In the genomic region with DNA sequence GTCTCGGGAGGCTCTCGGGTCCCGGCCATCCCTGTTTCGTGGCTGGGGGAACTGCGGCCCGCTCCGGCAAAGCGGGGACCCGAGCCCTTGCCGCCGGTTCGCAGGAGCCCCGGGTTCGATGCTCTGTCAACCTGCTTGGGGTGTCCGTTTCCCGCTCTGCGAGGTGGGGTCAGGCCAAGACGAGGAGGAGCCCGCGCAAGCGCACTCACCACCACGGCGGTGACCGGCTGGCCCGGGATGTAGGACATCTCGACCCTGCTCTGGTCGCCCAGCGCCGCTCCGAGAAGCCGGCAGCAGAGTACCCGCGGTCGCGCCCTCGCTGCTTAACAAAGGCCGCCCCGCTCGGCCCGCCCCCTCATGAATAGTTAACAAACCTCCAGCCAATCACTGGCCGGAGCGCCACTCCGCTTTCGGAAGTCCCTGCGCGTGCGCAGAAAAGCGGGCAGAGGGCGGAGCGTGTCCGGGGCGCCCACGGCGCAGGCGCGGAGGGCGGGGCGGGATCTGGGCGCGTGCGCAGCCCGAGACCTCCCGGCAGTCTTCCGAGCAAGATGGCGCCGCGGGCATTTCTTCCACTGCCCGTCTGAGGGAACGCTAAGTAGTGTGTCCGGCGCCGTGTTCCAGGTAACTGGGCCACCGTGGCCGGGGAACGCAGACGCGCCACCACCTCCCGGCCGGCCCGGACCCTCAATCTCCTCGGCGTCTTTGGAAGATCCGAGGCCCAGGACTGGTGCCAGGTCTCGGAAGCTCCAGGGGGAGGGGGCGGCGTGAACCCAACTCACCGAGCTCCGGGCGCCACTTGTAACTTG, we compare ENCODE assay signal across 8 cellular contexts. TPM values are rescaled to one million over a fixed set of nuclear protein-coding genes. Genes with fewer than 3 reads are reported as not detected.
A peak's percentile ranks its signal among the peaks of the same experiment; 100 is the strongest.
DNase-seq lines count a peak whose midpoint lies in the region; ATAC-seq, FAIRE-seq and TF ChIP-seq lines count a peak whose summit lies in the region.

A gene (plus strand): TSS at position 534 of the 806 bp plus-strand sequence. CDS start 335 bp downstream, outside the sequence.
A gene with protein sequence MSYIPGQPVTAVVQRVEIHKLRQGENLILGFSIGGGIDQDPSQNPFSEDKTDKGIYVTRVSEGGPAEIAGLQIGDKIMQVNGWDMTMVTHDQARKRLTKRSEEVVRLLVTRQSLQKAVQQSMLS (minus strand): TSS at position 300 of the 806 bp plus-strand sequence. CDS start 52 bp downstream, at position 248.

- H2BK15ac ChIP-seq in H1 (ENCODE audit: low read length) = peak within 1 kb of the TSS; percentile 72

- H3K23ac ChIP-seq in H1 (ENCODE audit: insufficient read length) = no peak within 1 kb of the TSS

- DNase-seq in COLO668 (lab: John Stamatoyannopoulos, UW; ENCODE audit: unreplicated experiment) (peak; percentile 97), HTR-8/SVneo (ENCODE audit: insufficient read length, low spot score) (peak; percentile 99), NOMO-1 treated with dmso at 0.1 percent for 144 hours (lab: John Stamatoyannopoulos, UW; ENCODE audit: unreplicated experiment) (peak; percentile 94), H1 (ENCODE audit: low read depth in 1 of 2, low spot score in 2 of 2) (peak; percentile 95 to 100), memory B cell (ENCODE audit: low spot score in 2 of 2) (peak; percentile 99 to 100)
- DNase-seq in activated CD8-positive, alpha-beta memory T cell treated with anti-CD3 and anti-CD28 coated beads for 48 hours (ENCODE audit: low read depth in 2 of 3, low spot score in 2 of 3) = peak; percentile 98 to 100 (median 99)
- peak; percentile 94 for DNase-seq in stimulated activated CD8-positive, alpha-beta memory T cell treated with anti-CD3 and anti-CD28 coated beads, Interleukin-12 subunit alpha, Interleukin-12 subunit beta, amount 100 ng/mL, for 24 hours (ENCODE audit: extremely low read depth)

- H2BK120ac ChIP-seq in H1 (replicated peaks; ENCODE audit: low read depth, low read length) = no peak within 1 kb of the TSS

- H3K4me1 Mint-ChIP-seq in memory B cell = peaks cover 21% of the 10 kb centered on the region

- H3K27ac ChIP-seq in H1 (ENCODE audit: low read depth, low read length) = peak within 1 kb of the TSS; percentile 90

- TF ChIP-seq EP300 in H1 (IDR thresholded peaks at IDR 0.05; ENCODE audit: borderline replicate concordance in 1 of 2, low read depth in 2 of 2, low read length in 2 of 2) = no peak

- peak within 1 kb of the TSS; percentile 81; the same call in 1 of the 2 replicates for H2BK5ac ChIP-seq in H1 (ENCODE audit: low read depth, low read length)

- peak within 1 kb of the TSS; percentile 97 for H3K27ac Mint-ChIP-seq in memory B cell

- H4K91ac ChIP-seq in H1 (replicated peaks; ENCODE audit: insufficient read length, low read length) = peak within 1 kb of the TSS; percentile 80

- no peaks in the 10 kb centered on the region; a peak in 1 of 8 replicates for H3K36me3 ChIP-seq in H1 (ENCODE audit: control insufficient read depth in 2 of 4, insufficient read depth in 4 of 4, low read length in 3 of 4)

- H3K4me1 ChIP-seq in H1 (replicated peaks in 1 of 4; ENCODE audit: control insufficient read depth in 3 of 4, insufficient read depth in 4 of 4, low read length in 3 of 4) = peaks cover 3 to 7% (median 5%) of the 10 kb centered on the region in 4 experiments

- peaks cover 3 to 28% of the 10 kb centered on the region in 2 experiments; a peak in 3 of 4 replicates for H3K79me2 ChIP-seq in H1 (ENCODE audit: control insufficient read depth in 1 of 2, insufficient read depth in 2 of 2, low read length in 2 of 2)

- peak within 1 kb of the TSS; percentile 99 for H4K8ac ChIP-seq in H1 (ENCODE audit: extremely low read depth, insufficient read depth, low read length)

- WGBS in H1 (ENCODE audit: extremely low coverage in 1 of 2, insufficient coverage in 1 of 2, insufficient read length in 1 of 2, insufficient replicate concordance in 2 of 2, low coverage in 1 of 2, low lambda C conversion rate in 2 of 2, missing lambda C conversion rate in 1 of 2), 2 experiments = 1% methylated on average over 64 of the region's 89 CpGs; no CpG with 5 or more reads in 1 of the 2 experiments

- peaks cover 12% of the 10 kb centered on the region for H3K79me1 ChIP-seq in H1 (ENCODE audit: low read depth, low read length)

- no peak for TF ChIP-seq RAD21 in H1 (IDR thresholded peaks at IDR 0.05 in 1 of 2, conservative IDR thresholded peaks at IDR 0.05 in 1 of 2; ENCODE audit: low read depth in 2 of 2, low read length in 2 of 2)

- H3K14ac ChIP-seq in H1 (ENCODE audit: insufficient read length) = no peak within 1 kb of the TSS

- H3K9ac ChIP-seq in H1 (replicated peaks in 1 of 4; ENCODE audit: extremely low read depth in 1 of 4, low read depth in 3 of 4, low read length in 3 of 4) = peak within 1 kb of the TSS; percentile 91 to 95 (median 93)

- CTCF ChIA-PET in H1 (lab: Charles Lee; ENCODE audit: partially characterized antibody) = interaction anchor here (1.0 to 2.0 kb wide), 3 partner anchors 11 to 55 kb away, joined by 3 to 7 read pairs (median 6); no protein-coding TSS in a partner anchor

- H2AFZ ChIP-seq in H1 (ENCODE audit: low read length) = no peak within 1 kb of the TSS

- peak within 1 kb of the TSS; percentile 98 for H3K4me3 Mint-ChIP-seq in memory B cell

- peak within 1 kb of the TSS; percentile 93 to 97 for H3K4me2 ChIP-seq in H1 (ENCODE audit: insufficient read depth in 1 of 2, low read depth in 2 of 2, low read length in 2 of 2)

- H3K23me2 ChIP-seq in H1 (ENCODE audit: low read depth, low read length) = peaks cover 12% of the 10 kb centered on the region; the same call in 1 of the 2 replicates

- POLR2A ChIA-PET in H1 (lab: Charles Lee; ENCODE audit: partially characterized antibody) = interaction anchor here (0.7 to 12.7 kb wide), 13 partner anchors 10 to 632 kb away, joined by 3 to 194 read pairs (median 6); a partner anchor contains a TSS

- peaks cover 5% of the 10 kb centered on the region for H3K36me3 Mint-ChIP-seq in memory B cell

- ATAC-seq in GM21360 (IDR thresholded peaks at IDR 0.05; ENCODE audit: unreplicated experiment) (peak; percentile 87), memory B cell (ENCODE audit: low read depth) (peak; percentile 90)

- no peaks in the 10 kb centered on the region for H3K27me3 ChIP-seq in H1 (replicated peaks in 1 of 4; ENCODE audit: control insufficient read depth in 3 of 4, extremely low read depth in 1 of 4, insufficient read depth in 3 of 4, low read length in 3 of 4)

- no peak within 1 kb of the TSS for H2AK5ac ChIP-seq in H1 (ENCODE audit: low read depth, low read length)

- no peaks in the 10 kb centered on the region for H3K9me3 ChIP-seq in H1 (ENCODE audit: insufficient read depth in 2 of 2, low read depth in 1 of 2, low read length in 1 of 2)

- peak; percentile 88 to 91 for TF ChIP-seq POLR2A in H1 (IDR thresholded peaks at IDR 0.05; ENCODE audit: control extremely low read depth in 1 of 2, low read depth in 2 of 2, low read length in 2 of 2)

- peak; percentile 98 for FAIRE-seq in HTR-8/SVneo (lab: Jason Lieb, UNC)
- peak; percentile 58 for FAIRE-seq in H1 (lab: Jason Lieb, UNC)

- no peak for TF ChIP-seq CTCF in H1 (IDR thresholded peaks at IDR 0.05; ENCODE audit: control extremely low read depth in 1 of 3, insufficient read depth in 1 of 3, low read depth in 1 of 3, low read length in 3 of 3)

- peak within 1 kb of the TSS; percentile 81 for H3K4ac ChIP-seq in H1 (replicated peaks; ENCODE audit: insufficient read length, low read depth, low read length)

- H3K27me3 Mint-ChIP-seq in memory B cell = no peaks in the 10 kb centered on the region

- H3K9me3 Mint-ChIP-seq in memory B cell = no peaks in the 10 kb centered on the region

- peak within 1 kb of the TSS; percentile 79 to 94 (median 84) for H3K4me3 ChIP-seq in H1 (ENCODE audit: extremely low read depth in 1 of 4, insufficient read depth in 2 of 4, low read depth in 3 of 4, low read length in 4 of 4)

- H2BK12ac ChIP-seq in H1 (ENCODE audit: low read depth, low read length) = 0 out of 2 replicates have a peak within 1 kb of the TSS, but pooled peaks have one; percentile 27

- H4K20me1 ChIP-seq in H1 (replicated peaks in 1 of 2; ENCODE audit: control insufficient read depth in 1 of 2, insufficient read depth in 2 of 2, low read length in 2 of 2) = peaks cover 0 to 7% of the 10 kb centered on the region in 2 experiments

- peak within 1 kb of the TSS; percentile 88 for H3K56ac ChIP-seq in H1 (replicated peaks; ENCODE audit: insufficient read length, low read depth, low read length)

- peak within 1 kb of the TSS; percentile 60 for H3K18ac ChIP-seq in H1 (ENCODE audit: extremely low read depth, low read length)

- H4K5ac ChIP-seq in H1 (ENCODE audit: insufficient read length, low read depth, low read length) = peak within 1 kb of the TSS; percentile 83

- H2BK20ac ChIP-seq in H1 (ENCODE audit: low read length) = no peak within 1 kb of the TSS

TF ChIP-seq in H1, 55 proteins besides CTCF, POLR2A, EP300 and RAD21 (continues in another document):
- TF ChIP-seq NRF1 (IDR thresholded peaks at IDR 0.05; ENCODE audit: low read depth, low read length) (peak; percentile 98), SRF (IDR thresholded peaks at IDR 0.05; ENCODE audit: low read depth, low read length) (no peak), TEAD4 (IDR thresholded peaks at IDR 0.05; ENCODE audit: low read depth, low read length) (0 out of 2 replicates have a peak, but pooled peaks have one; percentile 10), POLR2AphosphoS5 (IDR thresholded peaks at IDR 0.05; ENCODE audit: low read depth, low read length) (peak; percentile 84), PHF8 (conservative IDR thresholded peaks at IDR 0.05; ENCODE audit: low read depth, low read length) (peak; percentile 92), KDM5A (IDR thresholded peaks at IDR 0.05; ENCODE audit: low read length) (peak; percentile 79)

RNA-seq across cellular contexts. Expression of the first gene that starts in this region (rescaled TPM):
- total RNA-seq in H1 (2021; fragmentation: NEBNext Ultra II Directional; extraction: Animal tissue kit (Norgen Biotek cat#: 25700)) = 81.5 and 86.5 TPM in 2 replicates
- polyA plus RNA-seq in H1 (2011; rRNA removed) = 193 and 201 TPM in 2 replicates
- polyA plus RNA-seq in H1 (2011; cell fraction: cytosol; rRNA removed) = 142 TPM
- polyA plus RNA-seq in H1 (2011; cell fraction: nucleus; rRNA removed) = 66.9 TPM
- polyA plus RNA-seq in H1 (2012, experiment 1 of 2) = 63.1 to 87.1 TPM (median 69.6 TPM) in 4 replicates
- polyA plus RNA-seq in H1 (2012, experiment 2 of 2) = 188 TPM
- polyA plus RNA-seq in H1 (2013, experiment 1 of 2) = 195 TPM
- 204 TPM for polyA plus RNA-seq in H1 (2013, experiment 2 of 2)
- polyA minus RNA-seq in H1 (2011; rRNA and poly(A)+ RNA removed) = 7.8 and 11.7 TPM in 2 replicates
- polyA minus RNA-seq in H1 (2011; cell fraction: cytosol; rRNA and poly(A)+ RNA removed) = 45.8 TPM
- 29.2 TPM for polyA minus RNA-seq in H1 (2011; cell fraction: nucleus; rRNA and poly(A)+ RNA removed)

RNA-seq across cellular contexts. Expression of the second gene that starts in this region (rescaled TPM):
- total RNA-seq in H1 (2021; fragmentation: NEBNext Ultra II Directional; extraction: Animal tissue kit (Norgen Biotek cat#: 25700)) = 81.8 and 83.5 TPM in 2 replicates
- polyA plus RNA-seq in H1 (2011; rRNA removed) = 65.3 and 87.8 TPM in 2 replicates
- polyA plus RNA-seq in H1 (2011; cell fraction: cytosol; rRNA removed) = 57.7 TPM
- polyA plus RNA-seq in H1 (2011; cell fraction: nucleus; rRNA removed) = 65.3 TPM
- 52.0 to 62.8 TPM (median 59.9 TPM) in 4 replicates for polyA plus RNA-seq in H1 (2012, experiment 1 of 2)
- polyA plus RNA-seq in H1 (2012, experiment 2 of 2) = 59.4 TPM
- 43.5 TPM for polyA plus RNA-seq in H1 (2013, experiment 1 of 2)
- polyA plus RNA-seq in H1 (2013, experiment 2 of 2) = 41.3 TPM
- 24.4 and 26.0 TPM in 2 replicates for polyA minus RNA-seq in H1 (2011; rRNA and poly(A)+ RNA removed)
- polyA minus RNA-seq in H1 (2011; cell fraction: cytosol; rRNA and poly(A)+ RNA removed) = 40.2 TPM
- polyA minus RNA-seq in H1 (2011; cell fraction: nucleus; rRNA and poly(A)+ RNA removed) = 31.9 TPM

Comparison
In these comparisons a context has a peak if more than half of its experiments do, and no peak if none do; other contexts are left out.
1. Peak in every context shown above with its lines: DNase-seq, ATAC-seq, H3K4me3 ChIP-seq and H3K27ac ChIP-seq.